8 cellular contexts compared by ENCODE assay signal in genomic region chr6:41638002-41638800, GRCh38. TPM values are rescaled to one million over a fixed set of nuclear protein-coding genes. Genes with fewer than 3 reads are reported as not detected.
DNase-seq lines count a peak whose midpoint lies in the region; ATAC-seq and TF ChIP-seq lines count a peak whose summit lies in the region.

Gene MDFI (plus strand): TSS chr6:41638468. CDS start chr6:41638750, 282 bp downstream.

- H3K27ac Mint-ChIP-seq in HFFc6: no peak within 1 kb of the TSS
- no peak within 1 kb of the TSS for H3K27ac Mint-ChIP-seq in activated naive CD8-positive, alpha-beta T cell

- H3K4me1 ChIP-seq in iPS DF 6.9 (ENCODE audit: control insufficient read depth, insufficient read depth, low read length): peaks cover 12% of the 10 kb centered on the region

- H3K9me3 Mint-ChIP-seq in HFFc6: no peaks in the 10 kb centered on the region
- no peaks in the 10 kb centered on the region for H3K9me3 Mint-ChIP-seq in activated naive CD8-positive, alpha-beta T cell (ENCODE audit: low read depth)

- H3K4me3 Mint-ChIP-seq in HFFc6: peak within 1 kb of the TSS; percentile 42
- peak within 1 kb of the TSS; percentile 83 for H3K4me3 Mint-ChIP-seq in activated naive CD8-positive, alpha-beta T cell

- H3K36me3 ChIP-seq in iPS DF 6.9 (ENCODE audit: control insufficient read depth, insufficient read depth, low read length): no peaks in the 10 kb centered on the region

- H3K27me3 ChIP-seq in iPS DF 6.9 (ENCODE audit: control insufficient read depth, insufficient read depth, low read length): peaks cover 2% of the 10 kb centered on the region; the same call in 1 of the 2 replicates

- peak within 1 kb of the TSS; percentile 81 for H3K4me3 ChIP-seq in iPS DF 6.9 (ENCODE audit: low read length)

- H3K4me1 Mint-ChIP-seq in HFFc6 (ENCODE audit: low read depth): peaks cover 9% of the 10 kb centered on the region
- H3K4me1 Mint-ChIP-seq in activated naive CD8-positive, alpha-beta T cell (ENCODE audit: low read depth): peaks cover 16% of the 10 kb centered on the region

- peak; percentile 37 for ATAC-seq in sciatic nerve
- no peak for ATAC-seq in HG03196 (IDR thresholded peaks at IDR 0.05; ENCODE audit: unreplicated experiment)
- no peak for ATAC-seq in HG02610 (IDR thresholded peaks at IDR 0.05; ENCODE audit: unreplicated experiment)
- no peak for ATAC-seq in HG03354 (IDR thresholded peaks at IDR 0.05; ENCODE audit: poor library complexity, severe bottlenecking, unreplicated experiment)

- H3K27ac ChIP-seq in iPS DF 6.9 (ENCODE audit: low read length): no peak within 1 kb of the TSS

- no peak for TF ChIP-seq CTCF in HFFc6 (IDR thresholded peaks at IDR 0.05)

- no peaks in the 10 kb centered on the region for H3K36me3 Mint-ChIP-seq in HFFc6 (ENCODE audit: low read depth)
- H3K36me3 Mint-ChIP-seq in activated naive CD8-positive, alpha-beta T cell: no peaks in the 10 kb centered on the region

- DNase-seq in HFFc6: no peak
- no peak for DNase-seq in iPS DF 6.9 (ENCODE audit: low read depth, low spot score)
- peak; percentile 70 for DNase-seq in sciatic nerve (ENCODE audit: low spot score)
- no peak for DNase-seq in activated naive CD4-positive, alpha-beta T cell treated with Interleukin-2 at 50 U/mL for 16 hours

- no CpG with 5 or more reads among the region's 75 CpGs for WGBS in iPS DF 6.9 (ENCODE audit: insufficient coverage, insufficient read length)

- peaks cover 62% of the 10 kb centered on the region for H3K27me3 Mint-ChIP-seq in HFFc6 (ENCODE audit: insufficient read depth)
- peaks cover 21% of the 10 kb centered on the region for H3K27me3 Mint-ChIP-seq in activated naive CD8-positive, alpha-beta T cell

- H3K9me3 ChIP-seq in iPS DF 6.9 (ENCODE audit: control insufficient read depth, insufficient read depth, low read length): no peaks in the 10 kb centered on the region

- intact Hi-C loops in sciatic nerve (cut with DNase I): no loop called here

RNA-seq across cellular contexts. Expression of gene MDFI, which starts in this region (rescaled TPM):
- total RNA-seq in HFFc6 (2021; fragmentation: NEBNext Ultra II Directional; extraction: Animal tissue kit (Norgen Biotek cat#: 25700)): under 1 TPM in 2 of 6 experiments, not detected in 4; 0.38 to 0.96 TPM
- total RNA-seq in sciatic nerve: 15.2 TPM
